ENCODE assay signal across 22 cellular contexts in the genomic region with DNA sequence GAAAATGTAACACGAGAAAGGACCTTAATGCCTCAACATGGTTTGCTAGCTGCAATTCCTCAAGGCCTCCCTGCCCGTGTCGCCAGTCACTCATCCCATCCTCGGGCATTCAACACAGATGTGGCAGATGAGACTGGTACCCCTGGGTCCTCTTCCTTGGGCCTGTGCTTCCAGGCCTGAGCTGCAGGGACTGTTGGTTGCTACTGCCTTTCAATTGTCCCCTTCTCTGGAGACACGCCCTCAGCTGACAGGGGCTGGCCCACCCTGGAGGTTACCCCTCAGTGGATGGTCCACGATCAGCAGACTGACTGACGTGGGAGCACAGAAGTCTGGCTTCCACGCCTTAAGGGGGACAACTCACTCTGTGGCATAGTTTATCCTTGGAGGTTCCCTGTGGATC.
"Had no signal": no experiment of that assay in that cellular context is flagged by ENCODE, and none has a peak within 500 bp of the region (broad histone marks: within the 10 kb centered on the region; RNA-seq: fewer than 3 reads in every experiment).

No MANE protein-coding gene starts in this region.

- H3K9me3 ChIP-seq: left ventricle myocardium inferior, mucosa of descending colon, pancreas, prostate gland, suprapubic skin, thoracic aorta, tibial artery, uterus had no signal

- H3K27me3 ChIP-seq: pancreas, suprapubic skin, tibial artery, uterus had no signal

- ATAC-seq: mucosa of descending colon; naive thymus-derived CD4-positive, alpha-beta T cell; pancreas; right cardiac atrium; sciatic nerve had no signal

- H3K4me3 ChIP-seq: left ventricle myocardium inferior, lung, mucosa of descending colon, pancreas, prostate gland, skin epidermis, suprapubic skin, thoracic aorta, tibial artery, uterus had no signal

- FAIRE-seq: pancreas had no signal

- H3K27ac ChIP-seq: left ventricle myocardium inferior, pancreas, prostate gland, skin epidermis, suprapubic skin, thoracic aorta, tibial artery, uterus had no signal

- H3K4me1 ChIP-seq: left ventricle myocardium inferior, pancreas, prostate gland, suprapubic skin, tibial artery, uterus had no signal

- DNase-seq: hypothalamus; islet precursor cell; left ventricle myocardium inferior; midbrain; mucosa of descending colon; naive thymus-derived CD4-positive, alpha-beta T cell; nucleus accumbens; pancreas; posterior cingulate gyrus; retina; right cardiac atrium; stimulated activated CD4-positive, alpha-beta T cell treated with anti-CD3 and anti-CD28 coated beads, Interleukin-4, amount 100 ng/mL, for 24 hours; stimulated activated naive CD4-positive, alpha-beta T cell; tibial artery; trophoblast cell; uterus had no signal

- H3K36me3 ChIP-seq: left ventricle myocardium inferior, pancreas, prostate gland, suprapubic skin, thoracic aorta, tibial artery, uterus had no signal
